Comparison of ENCODE assay signal across 18 cellular contexts in the genomic region with DNA sequence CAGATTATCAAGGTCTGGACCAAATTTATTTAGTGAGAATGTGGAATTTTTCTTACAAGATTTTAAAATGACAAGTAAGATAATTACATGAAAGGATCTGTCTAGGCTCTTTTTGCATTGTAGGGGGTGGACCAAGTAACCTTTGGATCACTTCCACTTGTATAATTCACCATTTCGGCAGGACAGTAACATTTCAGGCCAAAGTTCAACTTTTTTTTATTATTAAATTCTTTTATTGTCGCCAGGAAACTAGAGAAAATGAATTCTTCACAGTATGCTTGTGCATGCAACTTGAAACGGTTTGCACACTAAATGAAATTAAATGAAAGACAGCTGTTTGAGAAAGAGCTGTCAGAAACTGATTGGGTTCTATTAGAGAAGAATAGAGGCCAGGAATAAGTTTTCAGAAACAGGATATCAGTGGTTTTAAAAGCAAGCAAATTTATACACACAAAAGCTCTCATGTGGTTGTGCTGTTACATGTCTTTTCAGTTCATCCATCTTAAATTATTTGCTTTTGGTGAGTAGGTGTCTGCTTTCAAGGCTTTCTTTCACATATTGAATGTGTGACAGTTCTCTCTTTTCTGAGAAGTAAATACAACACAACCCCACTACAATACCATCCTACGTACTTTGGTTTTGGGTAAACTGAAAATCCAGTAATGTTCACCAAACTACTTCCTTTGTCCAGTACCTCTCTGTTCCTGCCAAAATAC.
DNase-seq lines count a peak whose midpoint lies in the region; ATAC-seq and TF ChIP-seq lines count a peak whose summit lies in the region.
"Had no signal": no experiment of that assay in that cellular context is flagged by ENCODE, and none has a peak within 500 bp of the region (broad histone marks: within the 10 kb centered on the region; RNA-seq: fewer than 3 reads in every experiment).

No MANE protein-coding gene starts in this region.

- H3K9me3 ChIP-seq in trophoblast cell (ENCODE audit: insufficient read depth, low read depth, low read length) = no peaks in the 10 kb centered on the region
- no peaks in the 10 kb centered on the region for H3K9me3 ChIP-seq in Peyer's patch
- H3K9me3 ChIP-seq: left ventricle myocardium inferior had no signal

- no peak overlapping the region for H3K14ac ChIP-seq in trophoblast cell (ENCODE audit: low read length)

- H3K27me3 Mint-ChIP-seq in effector memory CD8-positive, alpha-beta T cell = no peaks in the 10 kb centered on the region
- H3K27me3 Mint-ChIP-seq: B cell had no signal

- H3K4ac ChIP-seq in trophoblast cell (ENCODE audit: low read depth, low read length) = no peak overlapping the region

- no peak overlapping the region for H3K4me2 ChIP-seq in trophoblast cell (ENCODE audit: low read length)

- peaks cover 8 to 10% of the 10 kb centered on the region in 2 donors for H3K4me1 Mint-ChIP-seq in effector memory CD8-positive, alpha-beta T cell (ENCODE audit: low read depth in 2 of 2)

- H2AFZ ChIP-seq in trophoblast cell (ENCODE audit: insufficient read depth, low read length, poor library complexity) = no peak overlapping the region

- H3K27ac ChIP-seq in trophoblast cell (ENCODE audit: low read depth, low read length) (no peak overlapping the region), Peyer's patch (no peak overlapping the region)
- H3K27ac ChIP-seq: left ventricle myocardium inferior, RWPE1 had no signal

- H3K27ac Mint-ChIP-seq in effector memory CD8-positive, alpha-beta T cell = peak overlapping the region in 1 of 2 donors; percentile 42
- H3K27ac Mint-ChIP-seq: B cell had no signal

- no peak overlapping the region for H3K18ac ChIP-seq in trophoblast cell (ENCODE audit: low read length)

- H3K9ac ChIP-seq in trophoblast cell (ENCODE audit: low read length) = no peak overlapping the region

- no CpG with 5 or more reads among the region's 4 CpGs for WGBS in trophoblast cell (ENCODE audit: extremely low coverage, insufficient coverage, insufficient read length)

- H4K91ac ChIP-seq in trophoblast cell (ENCODE audit: low read depth, low read length) = peak overlapping the region; percentile 2

- no peak overlapping the region for H2BK5ac ChIP-seq in trophoblast cell (ENCODE audit: low read depth, low read length, poor library complexity)

- H3K4me1 ChIP-seq in trophoblast cell (ENCODE audit: control insufficient read depth in 1 of 2, insufficient read depth in 2 of 2, low read length in 2 of 2) (peaks cover 0 to 2% of the 10 kb centered on the region in 2 experiments), Peyer's patch (peaks cover 0 to 19% (median 4%) of the 10 kb centered on the region in 4 donors)

- TF ChIP-seq CTCF in Peyer's patch (IDR thresholded peaks at IDR 0.05) = no peak

- H3K36me3 ChIP-seq in trophoblast cell (ENCODE audit: control insufficient read depth in 1 of 2, insufficient read depth in 2 of 2, low read length in 2 of 2) = no peaks in the 10 kb centered on the region
- H3K36me3 ChIP-seq in Peyer's patch = no peaks in the 10 kb centered on the region
- H3K36me3 ChIP-seq: left ventricle myocardium inferior had no signal

- no peak overlapping the region for H2AK5ac ChIP-seq in trophoblast cell (ENCODE audit: low read length)

- H3K36me3 Mint-ChIP-seq in effector memory CD8-positive, alpha-beta T cell (ENCODE audit: insufficient read depth) = no peaks in the 10 kb centered on the region

- no peak for TF ChIP-seq POLR2A in Peyer's patch (IDR thresholded peaks at IDR 0.05)

- no peak overlapping the region for H3K23ac ChIP-seq in trophoblast cell (ENCODE audit: low read length)

- DNase-seq in DMS79 (lab: John Stamatoyannopoulos, UW) = peak; percentile 63
- DNase-seq in NCI-H2227 (lab: John Stamatoyannopoulos, UW; ENCODE audit: unreplicated experiment) = peak; percentile 72
- no peak for DNase-seq in effector memory CD8-positive, alpha-beta T cell
- no peak for DNase-seq in trophoblast cell
- DNase-seq in NCI-H187 (lab: John Stamatoyannopoulos, UW) = no peak
- no peak for DNase-seq in Peyer's patch
- DNase-seq: activated CD4-positive, CD25-positive, alpha-beta regulatory T cell treated with anti-CD3 and anti-CD28 coated beads, Interleukin-2, amount 50 U/mL, for 72 hours; activated T-cell treated with anti-CD3 and anti-CD28 coated beads, Interleukin-2, amount 50 U/mL, for 4 hours; amygdala; cortex of kidney; hippocampal formation; left ventricle myocardium inferior; substantia nigra; T-helper 2 cell had no signal

- no peak overlapping the region for H2BK120ac ChIP-seq in trophoblast cell (ENCODE audit: insufficient read depth, low read length, poor library complexity)

- H4K12ac ChIP-seq in trophoblast cell (ENCODE audit: low read depth, low read length) = no peak overlapping the region

- H3K4me3 ChIP-seq in trophoblast cell (ENCODE audit: low read depth, low read length) = no peak overlapping the region
- no peak overlapping the region for H3K4me3 ChIP-seq in Peyer's patch
- H3K4me3 ChIP-seq: left ventricle myocardium inferior had no signal

- H2BK12ac ChIP-seq in trophoblast cell (ENCODE audit: low read length) = no peak overlapping the region

- H3K27me3 ChIP-seq in trophoblast cell (ENCODE audit: insufficient read depth, low read length) (no peaks in the 10 kb centered on the region), Peyer's patch (no peaks in the 10 kb centered on the region)

- no peaks in the 10 kb centered on the region for H3K79me2 ChIP-seq in trophoblast cell (ENCODE audit: control insufficient read depth, insufficient read depth, low read length, poor library complexity)

- H3K4me3 Mint-ChIP-seq in effector memory CD8-positive, alpha-beta T cell = no peak overlapping the region
- H3K4me3 Mint-ChIP-seq: activated T-cell treated with anti-CD3 and anti-CD28 coated beads, Interleukin-2, amount 50 U/mL, for 4 hours; B cell had no signal

- peaks cover 3% of the 10 kb centered on the region for H3K79me1 ChIP-seq in trophoblast cell (ENCODE audit: low read length)

- peak; percentile 49 for ATAC-seq in effector memory CD8-positive, alpha-beta T cell (replicated peaks)
- ATAC-seq in GM21360 (IDR thresholded peaks at IDR 0.05; ENCODE audit: unreplicated experiment) (no peak), HG02759 (IDR thresholded peaks at IDR 0.05; ENCODE audit: unreplicated experiment) (no peak)
- ATAC-seq: activated T-cell treated with anti-CD3 and anti-CD28 coated beads, Interleukin-2, amount 50 U/mL, for 4 hours had no signal

- H4K8ac ChIP-seq in trophoblast cell (ENCODE audit: low read depth, low read length) = no peak overlapping the region

- H3K9me3 Mint-ChIP-seq in effector memory CD8-positive, alpha-beta T cell = no peaks in the 10 kb centered on the region
- H3K9me3 Mint-ChIP-seq: activated T-cell treated with anti-CD3 and anti-CD28 coated beads, Interleukin-2, amount 50 U/mL, for 4 hours had no signal

Comparison
In these comparisons a context has a peak if more than half of its experiments do, and no peak if none do; other contexts are left out.
1. DNase-seq: peak in DMS79 (single experiment) and NCI-H2227 (single experiment); none in effector memory CD8-positive, alpha-beta T cell (0 of 3), trophoblast cell (0 of 2), NCI-H187 (0 of 2) and Peyer's patch (0 of 3).